ENCODE assay signal across 8 cellular contexts in genomic region chr19:18160441-18160791, GRCh38. TPM values are rescaled to one million over a fixed set of nuclear protein-coding genes. Genes with fewer than 3 reads are reported as not detected.
A peak's percentile ranks its signal among the peaks of the same experiment; 100 is the strongest.
DNase-seq lines count a peak whose midpoint lies in the region; ATAC-seq and TF ChIP-seq lines count a peak whose summit lies in the region.

No MANE protein-coding gene starts in this region.

- POLR2A ChIA-PET in activated CD4-positive, alpha-beta T cell treated with anti-CD3 and anti-CD28 coated beads, Interleukin-2, amount 10 ng/mL, durations not matched to agents 7 days and 5 days (lab: Charles Lee) = no interaction called here

- no peak for TF ChIP-seq POLR2A in gastroesophageal sphincter (IDR thresholded peaks at IDR 0.05)

- DNase-seq in activated CD4-positive, alpha-beta T cell treated with anti-CD3 and anti-CD28 coated beads, Interleukin-2, amount 10 ng/mL, durations not matched to agents 7 days and 5 days = no peak
- DNase-seq in activated CD4-positive, alpha-beta T cell treated with anti-CD3 and anti-CD28 coated beads, Interleukin-2, amount 50 U/mL, for 1 hour = no peak
- DNase-seq in T-helper 17 cell (no peak), substantia nigra (lab: John Stamatoyannopoulos, UW) (no peak), NOMO-1 treated with dmso at 0.1 percent for 144 hours (lab: John Stamatoyannopoulos, UW; ENCODE audit: unreplicated experiment) (no peak), NOMO-1 (lab: John Stamatoyannopoulos, UW; ENCODE audit: unreplicated experiment in 2 of 2) (no peak)
- no peak for DNase-seq in stimulated activated CD4-positive, alpha-beta T cell treated with anti-CD3 and anti-CD28 coated beads, Interleukin-4, amount 100 ng/mL, for 24 hours

- H3K4me3 ChIP-seq in gastroesophageal sphincter = peak overlapping the region in 1 of 2 donors; percentile 55

- TF ChIP-seq EP300 in gastroesophageal sphincter (IDR thresholded peaks at IDR 0.05) = no peak

- CTCF ChIA-PET in activated CD4-positive, alpha-beta T cell treated with anti-CD3 and anti-CD28 coated beads, Interleukin-2, amount 10 ng/mL, durations not matched to agents 7 days and 5 days (lab: Charles Lee) = interaction anchor here (0.6 to 2.5 kb wide), 14 partner anchors 9 to 795 kb away, joined by 3 to 18 read pairs (median 3); partner anchors contain the start of genes IFI30, MPV17L2 and PIK3R2

- WGBS in gastroesophageal sphincter (ENCODE audit: low coverage in 1 of 2), 2 donors = no CpG with 5 or more reads among the region's 4 CpGs

- H3K4me3 Mint-ChIP-seq in activated CD4-positive, alpha-beta T cell treated with anti-CD3 and anti-CD28 coated beads, Interleukin-2, amount 10 ng/mL, durations not matched to agents 7 days and 5 days = peak overlapping the region; percentile 48
- H3K4me3 Mint-ChIP-seq in T-helper 17 cell = peak overlapping the region; percentile 73

- TF ChIP-seq CTCF in gastroesophageal sphincter (IDR thresholded peaks at IDR 0.05) = no peak

- H3K9me3 ChIP-seq in T-helper 17 cell (ENCODE audit: control insufficient read depth, low read length, poor library complexity, severe bottlenecking) (no peaks in the 10 kb centered on the region), gastroesophageal sphincter (no peaks in the 10 kb centered on the region)

- peaks cover 2% of the 10 kb centered on the region for H3K36me3 Mint-ChIP-seq in activated CD4-positive, alpha-beta T cell treated with anti-CD3 and anti-CD28 coated beads, Interleukin-2, amount 10 ng/mL, durations not matched to agents 7 days and 5 days (ENCODE audit: low read depth)
- H3K36me3 Mint-ChIP-seq in T-helper 17 cell (ENCODE audit: low read depth) = no peaks in the 10 kb centered on the region

- peaks cover 0 to 45% of the 10 kb centered on the region in 2 donors for H3K36me3 ChIP-seq in gastroesophageal sphincter

- no peaks in the 10 kb centered on the region for H3K27me3 Mint-ChIP-seq in activated CD4-positive, alpha-beta T cell treated with anti-CD3 and anti-CD28 coated beads, Interleukin-2, amount 10 ng/mL, durations not matched to agents 7 days and 5 days
- H3K27me3 Mint-ChIP-seq in T-helper 17 cell = no peaks in the 10 kb centered on the region

- no peaks in the 10 kb centered on the region for H3K9me3 Mint-ChIP-seq in activated CD4-positive, alpha-beta T cell treated with anti-CD3 and anti-CD28 coated beads, Interleukin-2, amount 10 ng/mL, durations not matched to agents 7 days and 5 days

- H3K4me1 ChIP-seq in gastroesophageal sphincter = peaks cover 0 to 53% (median 24%) of the 10 kb centered on the region in 3 donors

- peaks cover 7% of the 10 kb centered on the region for H3K4me1 Mint-ChIP-seq in activated CD4-positive, alpha-beta T cell treated with anti-CD3 and anti-CD28 coated beads, Interleukin-2, amount 10 ng/mL, durations not matched to agents 7 days and 5 days
- peaks cover 7% of the 10 kb centered on the region for H3K4me1 Mint-ChIP-seq in T-helper 17 cell

- ATAC-seq in T-helper 17 cell = no peak
- no peak for ATAC-seq in gastroesophageal sphincter

- peak overlapping the region in 3 of 4 donors; percentile 85 for H3K27ac ChIP-seq in gastroesophageal sphincter
- H3K27ac ChIP-seq in substantia nigra (ENCODE audit: low read depth, low read length, poor library complexity, severe bottlenecking) = peak overlapping the region; percentile 72

- peak overlapping the region; percentile 78 for H3K27ac Mint-ChIP-seq in activated CD4-positive, alpha-beta T cell treated with anti-CD3 and anti-CD28 coated beads, Interleukin-2, amount 10 ng/mL, durations not matched to agents 7 days and 5 days
- H3K27ac Mint-ChIP-seq in T-helper 17 cell = peak overlapping the region; percentile 32

- H3K27me3 ChIP-seq in gastroesophageal sphincter = no peaks in the 10 kb centered on the region

RNA-seq across cellular contexts. Expression of gene PIK3R2, which starts 7.5 kb away (rescaled TPM):
- 10 to 100 TPM; 12.6 to 13.1 TPM for total RNA-seq in activated CD4-positive, alpha-beta T cell treated with anti-CD3 and anti-CD28 coated beads, Interleukin-2, amount 10 ng/mL, durations not matched to agents 7 days and 5 days
- total RNA-seq in T-helper 17 cell (1 to 10 TPM; 8.6 to 9.1 TPM), gastroesophageal sphincter (10 to 100 TPM in 3 of 4 donors, 1 to 10 TPM in 1; 5.3 to 30.1 (median 22.7) TPM)

RNA-seq across cellular contexts. Expression of gene IFI30, which starts 13.2 kb away (rescaled TPM):
- 10 to 100 TPM; 54.1 to 58.9 TPM for total RNA-seq in activated CD4-positive, alpha-beta T cell treated with anti-CD3 and anti-CD28 coated beads, Interleukin-2, amount 10 ng/mL, durations not matched to agents 7 days and 5 days
- total RNA-seq in T-helper 17 cell (10 to 100 TPM; 10.1 to 25.8 TPM), gastroesophageal sphincter (10 to 100 TPM in 3 of 4 donors, 1 to 10 TPM in 1; 4.4 to 79.6 (median 40.8) TPM)

RNA-seq across cellular contexts. Expression of gene MPV17L2, which starts 32.6 kb away (rescaled TPM):
- total RNA-seq in activated CD4-positive, alpha-beta T cell treated with anti-CD3 and anti-CD28 coated beads, Interleukin-2, amount 10 ng/mL, durations not matched to agents 7 days and 5 days = 1 to 10 TPM; 6.1 to 6.5 TPM
- total RNA-seq in T-helper 17 cell (1 to 10 TPM; 3.8 TPM), gastroesophageal sphincter (10 to 100 TPM; 13.8 to 30.7 (median 22.4) TPM)

RNA-seq across cellular contexts. Expression of gene RAB3A, which starts 43.4 kb away (rescaled TPM):
- 1 to 10 TPM; 4.0 to 5.2 TPM for total RNA-seq in activated CD4-positive, alpha-beta T cell treated with anti-CD3 and anti-CD28 coated beads, Interleukin-2, amount 10 ng/mL, durations not matched to agents 7 days and 5 days
- total RNA-seq in T-helper 17 cell (10 to 100 TPM in 1 of 2 donors, 1 to 10 TPM in 1; 7.4 to 15.3 TPM), gastroesophageal sphincter (1 to 10 TPM in 3 of 4 donors, under 1 TPM in 1; 0.92 to 3.8 (median 1.6) TPM)
